ENCODE assay signal across 8 cellular contexts in genomic region chr6:158816803-158817202, GRCh38. TPM values are rescaled to one million over a fixed set of nuclear protein-coding genes. Genes with fewer than 3 reads are reported as not detected.
A peak's percentile ranks its signal among the peaks of the same experiment; 100 is the strongest.
DNase-seq lines count a peak whose midpoint lies in the region; ATAC-seq and TF ChIP-seq lines count a peak whose summit lies in the region.
"Not testable (repeated sequence)": the region's sequence is repeated elsewhere in the genome, so short reads cannot be mapped to it uniquely, and the experiment has no call there.

No MANE protein-coding gene starts in this region.

- H3K27ac ChIP-seq in mammary epithelial cell (ENCODE audit: insufficient read depth, low read depth, low read length) (peak overlapping the region; percentile 96), prostate gland (peak overlapping the region; percentile 99 to 100)

- peaks cover 20% of the 10 kb centered on the region for H3K36me3 ChIP-seq in mammary epithelial cell (ENCODE audit: insufficient read depth, low read length)
- H3K36me3 ChIP-seq in prostate gland: not testable (repeated sequence)

- H3K4me3 ChIP-seq in NB4 (ENCODE audit: low read depth, low read length) (peak overlapping the region; percentile 67), mammary epithelial cell (replicated peaks in 1 of 3; ENCODE audit: insufficient read depth in 1 of 3, low read depth in 2 of 3, low read length in 3 of 3) (peak overlapping the region; percentile 80 to 95 (median 87)), fibroblast of villous mesenchyme (ENCODE audit: low read depth, low read length) (peak overlapping the region; percentile 87), prostate gland (peak overlapping the region; percentile 94 to 97)

- POLR2A ChIA-PET in activated CD8-positive, alpha-beta T cell treated with anti-CD3 and anti-CD28 coated beads for 36 hours (lab: Charles Lee): interaction anchor here (0.6 to 4.2 kb wide), 3 partner anchors 9 to 53 kb away, joined by 3 to 22 read pairs (median 11); no protein-coding TSS in a partner anchor

- not testable (repeated sequence) for BruUV-seq in Calu3 (replicated peaks; lab: Mats Ljungman, UMichigan); mammary epithelial cell (replicated peaks; lab: Mats Ljungman, UMichigan)

- dilution Hi-C loops in mammary epithelial cell (cut with HindIII; ENCODE audit: low sequenced_read_pairs): not testable (repeated sequence)

- H2AFZ ChIP-seq in mammary epithelial cell (ENCODE audit: low read depth, low read length): not testable (repeated sequence)

- peak overlapping the region; percentile 99 for H3K9ac ChIP-seq in mammary epithelial cell (ENCODE audit: insufficient read depth, low read length)

- not testable (repeated sequence) for H3K27me3 Mint-ChIP-seq in Calu3 (ENCODE audit: unreplicated experiment); activated CD8-positive, alpha-beta T cell treated with anti-CD3 and anti-CD28 coated beads for 36 hours; memory B cell; type B pancreatic cell

- H3K4me2 ChIP-seq in mammary epithelial cell (ENCODE audit: insufficient read depth, low read depth, low read length): peak overlapping the region; percentile 94

- DNase-seq in Calu3; NB4 (ENCODE audit: low read depth); activated CD8-positive, alpha-beta T cell treated with anti-CD3 and anti-CD28 coated beads for 36 hours; mammary epithelial cell; fibroblast of villous mesenchyme (ENCODE audit: low read depth); memory B cell (ENCODE audit: low spot score in 2 of 2); prostate gland (ENCODE audit: low spot score); type B pancreatic cell (ENCODE audit: extremely low spot score, unreplicated experiment): not testable (repeated sequence)

- ATAC-seq in activated CD8-positive, alpha-beta T cell treated with anti-CD3 and anti-CD28 coated beads for 36 hours; memory B cell (ENCODE audit: low read depth): not testable (repeated sequence)

- H3K4me1 ChIP-seq in mammary epithelial cell (ENCODE audit: insufficient read depth, low read length) (peaks cover 44% of the 10 kb centered on the region), prostate gland (replicated peaks) (peaks cover 24% of the 10 kb centered on the region)

- in situ Hi-C loops in mammary epithelial cell (cut with MboI; ENCODE audit: low sequenced_read_pairs in 2 of 2): not testable (repeated sequence)

- H3K4me3 Mint-ChIP-seq in Calu3 (ENCODE audit: low read depth, unreplicated experiment) (peak overlapping the region; percentile 85), memory B cell (peak overlapping the region; percentile 98), type B pancreatic cell (peak overlapping the region; percentile 100)
- peak overlapping the region; percentile 87 for H3K4me3 Mint-ChIP-seq in activated CD8-positive, alpha-beta T cell treated with anti-CD3 and anti-CD28 coated beads for 36 hours

- intact Hi-C loops in Calu3 (cut with micrococcal nuclease; ENCODE audit: unreplicated experiment) (loop anchor here (5.0 kb wide), 1 partner anchor 50 kb away; no protein-coding TSS in a partner anchor), mammary epithelial cell (cut with micrococcal nuclease) (loop anchor here (1.0 to 5.0 kb wide), 2 partner anchors 95 to 111 kb away; no protein-coding TSS in a partner anchor), prostate gland (cut with DNase I) (loop anchor here (5.0 kb wide), 1 partner anchor 50 kb away; no protein-coding TSS in a partner anchor)
- intact Hi-C loops in activated CD8-positive, alpha-beta T cell treated with anti-CD3 and anti-CD28 coated beads for 36 hours (cut with micrococcal nuclease): loop anchor here (5.0 kb wide), 3 partner anchors 50 to 100 kb away; no protein-coding TSS in a partner anchor

- 74% methylated on average over 7 of the region's 7 CpGs for WGBS in mammary epithelial cell (ENCODE audit: low coverage, missing lambda C conversion rate)
- 64% methylated on average over 7 of the region's 7 CpGs for WGBS in prostate gland

- H3K4me1 Mint-ChIP-seq in Calu3 (ENCODE audit: low read depth, unreplicated experiment): peaks cover 22% of the 10 kb centered on the region
- peaks cover 52% of the 10 kb centered on the region for H3K4me1 Mint-ChIP-seq in activated CD8-positive, alpha-beta T cell treated with anti-CD3 and anti-CD28 coated beads for 36 hours (ENCODE audit: low read depth)
- peaks cover 37% of the 10 kb centered on the region for H3K4me1 Mint-ChIP-seq in memory B cell
- H3K4me1 Mint-ChIP-seq in type B pancreatic cell (ENCODE audit: unreplicated experiment): peaks cover 43% of the 10 kb centered on the region

- H3K9me3 Mint-ChIP-seq in Calu3 (ENCODE audit: low read depth, unreplicated experiment); activated CD8-positive, alpha-beta T cell treated with anti-CD3 and anti-CD28 coated beads for 36 hours; memory B cell; type B pancreatic cell: not testable (repeated sequence)

- H3K36me3 Mint-ChIP-seq in Calu3 (ENCODE audit: insufficient read depth, unreplicated experiment) (peaks cover 87% of the 10 kb centered on the region), memory B cell (peaks cover 43% of the 10 kb centered on the region), type B pancreatic cell (peaks cover 49% of the 10 kb centered on the region)
- H3K36me3 Mint-ChIP-seq in activated CD8-positive, alpha-beta T cell treated with anti-CD3 and anti-CD28 coated beads for 36 hours (ENCODE audit: low read depth): peaks cover 65% of the 10 kb centered on the region

- H3K79me2 ChIP-seq in mammary epithelial cell (ENCODE audit: insufficient read depth, low read length): peaks cover 72% of the 10 kb centered on the region

- H3K27ac Mint-ChIP-seq in Calu3 (ENCODE audit: unreplicated experiment) (peak overlapping the region; percentile 97), memory B cell (peak overlapping the region; percentile 100), type B pancreatic cell (peak overlapping the region; percentile 96)
- H3K27ac Mint-ChIP-seq in activated CD8-positive, alpha-beta T cell treated with anti-CD3 and anti-CD28 coated beads for 36 hours: peak overlapping the region; percentile 97

- H4K20me1 ChIP-seq in mammary epithelial cell (ENCODE audit: insufficient read depth, low read length): peaks cover 10% of the 10 kb centered on the region

- not testable (repeated sequence) for H3K9me3 ChIP-seq in mammary epithelial cell (replicated peaks; ENCODE audit: insufficient read depth, low read length); prostate gland

- H3K27me3 ChIP-seq in mammary epithelial cell (ENCODE audit: insufficient read depth, low read length); prostate gland (replicated peaks; ENCODE audit: insufficient read depth): not testable (repeated sequence)

- TF ChIP-seq CTCF in Calu3 (IDR thresholded peaks at IDR 0.05; ENCODE audit: unreplicated experiment); NB4 (IDR thresholded peaks at IDR 0.05; ENCODE audit: low read depth, low read length); activated CD8-positive, alpha-beta T cell treated with anti-CD3 and anti-CD28 coated beads for 36 hours (IDR thresholded peaks at IDR 0.05); mammary epithelial cell (conservative IDR thresholded peaks at IDR 0.05 in 1 of 2, IDR thresholded peaks at IDR 0.05 in 1 of 2; ENCODE audit: extremely low read depth in 1 of 2, insufficient read depth in 1 of 2, low read depth in 1 of 2, low read length in 2 of 2); fibroblast of villous mesenchyme (IDR thresholded peaks at IDR 0.05; ENCODE audit: insufficient read depth, low read depth, low read length); prostate gland (IDR thresholded peaks at IDR 0.05); type B pancreatic cell (conservative IDR thresholded peaks at IDR 0.05): not testable (repeated sequence)

- CTCF ChIA-PET in Calu3 (lab: Charles Lee): interaction anchor here (1.0 kb wide), 1 partner anchor 53 kb away, joined by 3 read pairs; no protein-coding TSS in a partner anchor
- CTCF ChIA-PET in activated CD8-positive, alpha-beta T cell treated with anti-CD3 and anti-CD28 coated beads for 36 hours (lab: Charles Lee): interaction anchor here (0.9 kb wide), 1 partner anchor 23 kb away, joined by 3 read pairs; no protein-coding TSS in a partner anchor
- CTCF ChIA-PET in mammary epithelial cell (lab: Charles Lee; ENCODE audit: low non-redundant PET): not testable (repeated sequence)

- TF ChIP-seq POLR2A in NB4 (IDR thresholded peaks at IDR 0.05; ENCODE audit: extremely low read depth, insufficient read length); prostate gland (IDR thresholded peaks at IDR 0.05): not testable (repeated sequence)

RNA-seq across cellular contexts. Expression of gene EZR, which starts 2.4 kb away (rescaled TPM):
- total RNA-seq in Calu3 (2022) (935 and 954 TPM in 2 replicates), mammary epithelial cell (100 to 1,000 TPM; 164 to 240 TPM), fibroblast of villous mesenchyme (100 and 116 TPM in 2 replicates), prostate gland (100 to 1,000 TPM; 118 to 222 TPM), type B pancreatic cell (ENCODE audit: low replicate concordance) (166 and 349 TPM in 2 replicates)
- total RNA-seq in activated CD8-positive, alpha-beta T cell treated with anti-CD3 and anti-CD28 coated beads for 36 hours: 100 to 1,000 TPM; 199 to 206 TPM
- 171 TPM for polyA plus RNA-seq in mammary epithelial cell
- 213 TPM for polyA minus RNA-seq in mammary epithelial cell
